15 cellular contexts compared by ENCODE assay signal in genomic region chr2:111640480-111640879, GRCh38.
"Had no signal": no experiment of that assay in that cellular context is flagged by ENCODE, and none has a peak within 500 bp of the region (broad histone marks: within the 10 kb centered on the region; RNA-seq: fewer than 3 reads in every experiment).

No MANE protein-coding gene starts in this region.

- H3K4me1 ChIP-seq: transverse colon had no signal

- H3K27ac ChIP-seq: dorsolateral prefrontal cortex, gastrocnemius medialis, heart right ventricle, transverse colon had no signal

- DNase-seq: activated CD4-positive, alpha-beta memory T cell treated with anti-CD3 and anti-CD28 coated beads for 36 hours; activated CD8-positive, alpha-beta memory T cell treated with anti-CD3 and anti-CD28 coated beads, Interleukin-2, amount 50 U/mL, for 4 hours; activated gamma-delta T cell treated with Interleukin-2 at 50 U/mL for 16 hours; activated naive CD8-positive, alpha-beta T cell treated with anti-CD3 and anti-CD28 coated beads for 36 hours; activated T-cell treated with anti-CD3 and anti-CD28 coated beads, Interleukin-2, amount 50 U/mL, for 72 hours; anterior cingulate cortex; dorsolateral prefrontal cortex; gastrocnemius medialis; heart right ventricle; nucleus accumbens; right cardiac atrium; small intestine; transverse colon had no signal

- H3K27me3 ChIP-seq: dorsolateral prefrontal cortex, gastrocnemius medialis, heart right ventricle, transverse colon had no signal

- H3K4me3 ChIP-seq: dorsolateral prefrontal cortex, gastrocnemius medialis, heart right ventricle, transverse colon had no signal

- H3K9me3 ChIP-seq: gastrocnemius medialis, transverse colon had no signal

- H3K36me3 ChIP-seq: gastrocnemius medialis, heart right ventricle, transverse colon had no signal

- FAIRE-seq: endometrium, islet of Langerhans, small intestine had no signal
